ENCODE assay signal across 9 cellular contexts in the genomic region with DNA sequence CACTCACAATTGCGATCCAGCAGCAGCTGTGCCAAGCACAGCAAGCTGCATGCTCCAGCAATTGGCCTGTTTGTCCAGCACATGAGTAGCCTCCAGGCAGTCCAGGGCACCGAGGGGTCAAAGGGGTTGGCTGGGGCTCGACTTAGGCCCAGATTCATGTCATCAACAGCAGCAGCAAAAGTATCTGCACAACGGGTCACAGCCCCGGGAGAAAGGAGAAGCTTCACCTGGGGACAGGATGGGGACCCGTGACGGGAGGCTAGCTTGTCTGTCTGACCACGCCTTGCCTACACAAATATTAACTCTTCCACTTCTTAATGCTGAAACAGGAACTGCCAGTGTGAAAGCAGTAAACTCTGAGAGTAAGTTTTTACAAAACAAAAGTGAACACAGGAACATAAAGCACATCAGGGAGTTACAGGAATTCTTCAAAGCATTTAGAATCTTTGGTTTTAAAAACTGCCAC.
DNase-seq lines count a peak whose midpoint lies in the region; ATAC-seq and TF ChIP-seq lines count a peak whose summit lies in the region.
"Had no signal": no experiment of that assay in that cellular context is flagged by ENCODE, and none has a peak within 500 bp of the region (broad histone marks: within the 10 kb centered on the region; RNA-seq: fewer than 3 reads in every experiment).

No MANE protein-coding gene starts in this region.

- H3K27me3 ChIP-seq in vagina = no peaks in the 10 kb centered on the region
- H3K27me3 ChIP-seq: upper lobe of left lung had no signal

- DNase-seq in activated CD4-positive, alpha-beta T cell treated with anti-CD3 and anti-CD28 coated beads, Interleukin-2, amount 10 ng/mL, durations not matched to agents 7 days and 5 days = peak; percentile 16
- DNase-seq in activated CD4-positive, alpha-beta T cell treated with anti-CD3 and anti-CD28 coated beads for 48 hours = no peak
- DNase-seq in RWPE1 (ENCODE audit: low spot score) (no peak), mesothelial cell of epicardium (ENCODE audit: low spot score in 2 of 2, unreplicated experiment in 2 of 2) (no peak), vagina (ENCODE audit: extremely low spot score in 2 of 2) (no peak), NCI-H2196 (lab: John Stamatoyannopoulos, UW; ENCODE audit: unreplicated experiment) (no peak), medulla oblongata (ENCODE audit: extremely low spot score) (no peak)

- H3K36me3 ChIP-seq in vagina = no peaks in the 10 kb centered on the region
- H3K36me3 ChIP-seq: upper lobe of left lung had no signal

- ATAC-seq in HG02884 (IDR thresholded peaks at IDR 0.05; ENCODE audit: unreplicated experiment) = peak; percentile 82

- H3K36me3 Mint-ChIP-seq in activated CD4-positive, alpha-beta T cell treated with anti-CD3 and anti-CD28 coated beads, Interleukin-2, amount 10 ng/mL, durations not matched to agents 7 days and 5 days (ENCODE audit: low read depth) = peaks cover 3% of the 10 kb centered on the region
- no peaks in the 10 kb centered on the region for H3K36me3 Mint-ChIP-seq in mesothelial cell of epicardium

- peak overlapping the region; percentile 22 for H3K27ac ChIP-seq in RWPE1
- no peak overlapping the region for H3K27ac ChIP-seq in vagina

- intact Hi-C loops in vagina (cut with DNase I) = no loop called here

- CTCF ChIA-PET in activated CD4-positive, alpha-beta T cell treated with anti-CD3 and anti-CD28 coated beads, Interleukin-2, amount 10 ng/mL, durations not matched to agents 7 days and 5 days (lab: Charles Lee) = interaction anchor here (1.0 kb wide), 1 partner anchor 23 kb away, joined by 3 read pairs; no protein-coding TSS in a partner anchor
- CTCF ChIA-PET in RWPE1 (lab: Yijun Ruan, JAX) = interaction anchor here (0.7 kb wide), 1 partner anchor 13 kb away, joined by 4 read pairs; no protein-coding TSS in a partner anchor

- peaks cover 8% of the 10 kb centered on the region for H3K4me1 ChIP-seq in vagina

- no peaks in the 10 kb centered on the region for H3K9me3 ChIP-seq in vagina
- H3K9me3 ChIP-seq: upper lobe of left lung had no signal

- peaks cover 6% of the 10 kb centered on the region for H3K9me3 Mint-ChIP-seq in activated CD4-positive, alpha-beta T cell treated with anti-CD3 and anti-CD28 coated beads, Interleukin-2, amount 10 ng/mL, durations not matched to agents 7 days and 5 days
- H3K9me3 Mint-ChIP-seq in mesothelial cell of epicardium = no peaks in the 10 kb centered on the region

- H3K4me1 Mint-ChIP-seq in activated CD4-positive, alpha-beta T cell treated with anti-CD3 and anti-CD28 coated beads, Interleukin-2, amount 10 ng/mL, durations not matched to agents 7 days and 5 days = peaks cover 29% of the 10 kb centered on the region
- H3K4me1 Mint-ChIP-seq in mesothelial cell of epicardium = peaks cover 25% of the 10 kb centered on the region

- no peaks in the 10 kb centered on the region for H3K27me3 Mint-ChIP-seq in activated CD4-positive, alpha-beta T cell treated with anti-CD3 and anti-CD28 coated beads, Interleukin-2, amount 10 ng/mL, durations not matched to agents 7 days and 5 days
- no peaks in the 10 kb centered on the region for H3K27me3 Mint-ChIP-seq in mesothelial cell of epicardium (ENCODE audit: low read depth)

- H3K4me3 ChIP-seq in vagina = no peak overlapping the region
- H3K4me3 ChIP-seq: upper lobe of left lung had no signal

- POLR2A ChIA-PET in activated CD4-positive, alpha-beta T cell treated with anti-CD3 and anti-CD28 coated beads, Interleukin-2, amount 10 ng/mL, durations not matched to agents 7 days and 5 days (lab: Charles Lee) = no interaction called here
- POLR2A ChIA-PET in RWPE1 (lab: Yijun Ruan, JAX; ENCODE audit: low non-redundant PET) = no interaction called here

- no peak for TF ChIP-seq POLR2A in vagina (IDR thresholded peaks at IDR 0.05)

- TF ChIP-seq CTCF in RWPE1 (conservative IDR thresholded peaks at IDR 0.05; ENCODE audit: low read depth) = no peak
- TF ChIP-seq CTCF in mesothelial cell of epicardium (IDR thresholded peaks at IDR 0.05; ENCODE audit: unreplicated experiment) = no peak
- no peak for TF ChIP-seq CTCF in vagina (IDR thresholded peaks at IDR 0.05)

- peak overlapping the region; percentile 12 for H3K4me3 Mint-ChIP-seq in activated CD4-positive, alpha-beta T cell treated with anti-CD3 and anti-CD28 coated beads, Interleukin-2, amount 10 ng/mL, durations not matched to agents 7 days and 5 days
- H3K4me3 Mint-ChIP-seq in mesothelial cell of epicardium = no peak overlapping the region

- H3K27ac Mint-ChIP-seq in activated CD4-positive, alpha-beta T cell treated with anti-CD3 and anti-CD28 coated beads, Interleukin-2, amount 10 ng/mL, durations not matched to agents 7 days and 5 days = peak overlapping the region; percentile 91
- peak overlapping the region; percentile 57 for H3K27ac Mint-ChIP-seq in mesothelial cell of epicardium
